Comparison of ENCODE assay signal across 1 cellular context in genomic region chr6:144180354-144180753, GRCh38. TPM values are rescaled to one million over a fixed set of nuclear protein-coding genes. Genes with fewer than 3 reads are reported as not detected.
"Had no signal": no experiment of that assay in that cellular context is flagged by ENCODE, and none has a peak within 500 bp of the region (broad histone marks: within the 10 kb centered on the region; RNA-seq: fewer than 3 reads in every experiment).

No MANE protein-coding gene starts in this region.

RNA-seq across cellular contexts. Expression of gene STX11, which starts 30.0 kb away (rescaled TPM):
- total RNA-seq: progenitor cell of endocrine pancreas had no signal
